ENCODE assay signal across 12 cellular contexts in the genomic region with DNA sequence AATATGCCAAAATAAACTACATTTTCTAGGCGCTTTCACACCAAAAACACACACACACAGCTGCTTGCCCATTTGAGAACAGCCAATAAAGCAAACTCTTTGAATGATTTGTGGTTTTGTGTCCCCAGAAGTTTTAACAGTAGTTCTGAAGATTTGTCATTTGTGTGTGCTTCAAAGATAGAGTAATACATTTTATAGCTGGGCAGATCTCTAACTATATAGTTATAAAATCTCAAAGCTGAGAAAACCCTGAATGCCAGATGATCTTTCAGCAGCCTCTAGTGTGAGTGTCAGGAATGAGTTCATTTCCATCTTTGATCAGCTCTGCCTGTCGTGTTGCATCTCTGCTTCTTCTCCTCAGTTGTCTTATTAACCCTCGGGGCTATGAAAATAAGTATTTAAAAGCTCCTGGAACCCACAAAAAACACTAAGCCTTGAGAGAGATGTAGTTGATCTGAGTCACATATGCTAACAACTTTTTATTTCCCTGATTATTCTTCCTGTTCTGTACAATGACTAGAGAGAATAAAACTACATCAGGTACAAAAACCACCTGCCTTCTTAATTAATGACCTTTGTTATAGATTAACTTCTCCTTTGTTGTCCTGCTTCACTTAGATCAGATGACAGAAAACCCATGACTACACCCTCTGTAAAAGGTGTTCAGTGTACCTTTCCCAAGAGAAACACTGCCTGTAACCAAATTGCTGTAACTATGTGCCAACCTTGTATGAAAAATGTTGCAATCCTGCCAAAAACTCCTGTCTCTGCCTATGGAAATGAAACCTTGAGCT. TPM values are rescaled to one million over a fixed set of nuclear protein-coding genes. Genes with fewer than 3 reads are reported as not detected.
DNase-seq lines count a peak whose midpoint lies in the region; ATAC-seq and TF ChIP-seq lines count a peak whose summit lies in the region.
"Had no signal": no experiment of that assay in that cellular context is flagged by ENCODE, and none has a peak within 500 bp of the region (broad histone marks: within the 10 kb centered on the region; RNA-seq: fewer than 3 reads in every experiment).

No MANE protein-coding gene starts in this region.

- H3K4me3 ChIP-seq in dorsolateral prefrontal cortex: peak overlapping the region in 26 of 59 donors; percentile 29 to 74 (median 57)
- no peak overlapping the region for H3K4me3 ChIP-seq in mucosa of stomach (ENCODE audit: low read length)
- H3K4me3 ChIP-seq in left ventricle myocardium inferior: no peak overlapping the region

- ATAC-seq in GM18502 (IDR thresholded peaks at IDR 0.05; ENCODE audit: poor library complexity, unreplicated experiment) (no peak), HG03196 (IDR thresholded peaks at IDR 0.05; ENCODE audit: unreplicated experiment) (no peak)

- no peaks in the 10 kb centered on the region for H3K27me3 ChIP-seq in dorsolateral prefrontal cortex
- H3K27me3 ChIP-seq in mucosa of stomach (ENCODE audit: control insufficient read depth, insufficient read depth, low read length): no peaks in the 10 kb centered on the region
- H3K27me3 ChIP-seq in left ventricle myocardium inferior (ENCODE audit: low read depth): no peaks in the 10 kb centered on the region

- intact Hi-C loops in dorsolateral prefrontal cortex (cut with DNase I): loop anchor here in 1 of 2 donors (2.0 to 10.0 kb wide), 2 partner anchors 76 to 710 kb away; a partner anchor contains a TSS
- intact Hi-C loops in left ventricle myocardium inferior (cut with micrococcal nuclease): no loop called here

- H3K27ac ChIP-seq in dorsolateral prefrontal cortex (peak overlapping the region in 58 of 59 donors; percentile 2 to 94 (median 80)), left ventricle myocardium inferior (replicated peaks) (no peak overlapping the region)

- H3K9ac ChIP-seq in mucosa of stomach (ENCODE audit: low read length): peak overlapping the region; percentile 11

- H3K4me1 ChIP-seq in mucosa of stomach (ENCODE audit: control insufficient read depth, insufficient read depth, low read length) (peaks cover 17% of the 10 kb centered on the region), left ventricle myocardium inferior (peaks cover 14% of the 10 kb centered on the region)

- DNase-seq in COR-L47 (lab: John Stamatoyannopoulos, UW) (peak; percentile 33), NCI-H2029 treated with DMSO at 0.1 percent for 48 hours (lab: John Stamatoyannopoulos, UW) (peak; percentile 31), dorsolateral prefrontal cortex (no peak), left ventricle myocardium inferior (no peak)
- no peak for DNase-seq in activated effector memory CD4-positive, alpha-beta T cell treated with Interleukin-2 at 50 U/mL for 16 hours
- DNase-seq: activated CD4-positive, alpha-beta T cell treated with anti-CD3 and anti-CD28 coated beads for 1 hour; activated naive CD4-positive, alpha-beta T cell treated with anti-CD3 and anti-CD28 coated beads, Interleukin-2, amount 10 ng/mL, durations not matched to agents 7 days and 5 days; KBM-7 had no signal

- H3K36me3 ChIP-seq in mucosa of stomach (ENCODE audit: control insufficient read depth, insufficient read depth, low read length): no peaks in the 10 kb centered on the region
- H3K36me3 ChIP-seq in left ventricle myocardium inferior: no peaks in the 10 kb centered on the region

- TF ChIP-seq CTCF in dorsolateral prefrontal cortex (IDR thresholded peaks at IDR 0.05 in 54 of 56, conservative IDR thresholded peaks at IDR 0.05 in 2 of 56; ENCODE audit: low read depth in 1 of 56, partially characterized antibody in 56 of 56): peak in 17 of 56 donors; percentile 6 to 51 (median 25)
- TF ChIP-seq CTCF in left ventricle myocardium inferior (IDR thresholded peaks at IDR 0.05; ENCODE audit: borderline replicate concordance): no peak

- H3K9me3 ChIP-seq in mucosa of stomach (ENCODE audit: control insufficient read depth, low read length): no peaks in the 10 kb centered on the region
- H3K9me3 ChIP-seq in left ventricle myocardium inferior (replicated peaks): no peaks in the 10 kb centered on the region

RNA-seq across cellular contexts. Expression of a gene that starts 30.0 kb away (rescaled TPM):
- 1 to 10 TPM in 47 of 120 experiments, under 1 TPM in 66, not detected in 7; 0.19 to 2.7 (median 0.90) TPM for total RNA-seq in dorsolateral prefrontal cortex
- not detected for total RNA-seq in left ventricle myocardium inferior
- total RNA-seq: OCI-LY7 had no signal

Comparison
In these comparisons a context has a peak if more than half of its experiments do, and no peak if none do; other contexts are left out.
1. DNase-seq: peak in COR-L47 (single experiment) and NCI-H2029 treated with DMSO at 0.1 percent for 48 hours (single experiment); none in dorsolateral prefrontal cortex (0 of 10), left ventricle myocardium inferior (single experiment) and activated effector memory CD4-positive, alpha-beta T cell treated with Interleukin-2 at 50 U/mL for 16 hours (single experiment).